In genomic region chr5:132203916-132204315, GRCh38 we compare ENCODE assay signal across 14 cellular contexts. TPM values are rescaled to one million over a fixed set of nuclear protein-coding genes. Genes with fewer than 3 reads are reported as not detected.
"Had no signal": no experiment of that assay in that cellular context is flagged by ENCODE, and none has a peak within 500 bp of the region (broad histone marks: within the 10 kb centered on the region; RNA-seq: fewer than 3 reads in every experiment).

No MANE protein-coding gene starts in this region.

- H3K9me3 ChIP-seq: esophagus squamous epithelium, mucosa of descending colon, stomach had no signal

- H3K27ac ChIP-seq: esophagus squamous epithelium, SK-N-MC, stomach, VCaP had no signal

- H3K27me3 ChIP-seq: esophagus squamous epithelium, stomach had no signal

- DNase-seq: activated CD4-positive, alpha-beta memory T cell treated with anti-CD3 and anti-CD28 coated beads for 36 hours; activated naive CD4-positive, alpha-beta T cell treated with anti-CD3 and anti-CD28 coated beads for 36 hours; esophagus squamous epithelium; foreskin melanocyte; kidney; mucosa of descending colon; stimulated activated CD4-positive, alpha-beta T cell treated with anti-CD3 and anti-CD28 coated beads, Interleukin-4, amount 100 ng/mL, for 1 hour; stimulated activated CD8-positive, alpha-beta memory T cell treated with anti-CD3 and anti-CD28 coated beads, Interleukin-4, amount 100 ng/mL, for 48 hours; stomach; T-helper 1 cell had no signal

- ATAC-seq: mucosa of descending colon had no signal

- H3K4me3 ChIP-seq: esophagus squamous epithelium, lung, mucosa of descending colon, SK-N-MC, stomach had no signal

- H3K4me1 ChIP-seq: stomach had no signal

- FAIRE-seq: bronchial epithelial cell, kidney had no signal

RNA-seq across cellular contexts. Expression of gene PDLIM4, which starts 53.6 kb away (rescaled TPM):
- total RNA-seq: activated CD4-positive, alpha-beta memory T cell treated with anti-CD3 and anti-CD28 coated beads for 36 hours; activated naive CD4-positive, alpha-beta T cell treated with anti-CD3 and anti-CD28 coated beads for 36 hours had no signal
